Comparison of ENCODE assay signal across 1 cellular context in the genomic region with DNA sequence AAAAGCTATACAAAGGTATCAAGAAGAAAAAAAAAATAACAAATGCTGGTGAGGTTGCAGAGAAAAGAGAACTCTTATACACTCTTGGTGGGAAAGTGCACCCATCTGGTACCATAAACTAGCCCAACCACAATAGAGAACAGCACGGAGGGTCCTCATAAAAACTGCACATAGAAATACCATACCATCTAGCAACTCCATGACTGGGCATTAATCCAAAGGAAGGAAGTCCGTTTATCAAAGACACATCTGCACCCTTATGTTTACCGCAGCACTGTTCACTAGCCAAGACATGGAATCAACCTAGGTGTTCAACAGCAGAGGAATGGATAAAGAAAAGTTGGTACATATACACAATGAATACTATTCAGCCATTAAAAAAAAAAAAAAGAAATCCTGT.
A peak's percentile ranks its signal among the peaks of the same experiment; 100 is the strongest.
TF ChIP-seq lines count a peak whose summit lies in the region.

No MANE protein-coding gene starts in this region.

TF ChIP-seq in K562, 482 proteins besides CTCF, POLR2A, EP300 and RAD21 (continued from another document and continues in another):
- TF ChIP-seq, protein P1, sequence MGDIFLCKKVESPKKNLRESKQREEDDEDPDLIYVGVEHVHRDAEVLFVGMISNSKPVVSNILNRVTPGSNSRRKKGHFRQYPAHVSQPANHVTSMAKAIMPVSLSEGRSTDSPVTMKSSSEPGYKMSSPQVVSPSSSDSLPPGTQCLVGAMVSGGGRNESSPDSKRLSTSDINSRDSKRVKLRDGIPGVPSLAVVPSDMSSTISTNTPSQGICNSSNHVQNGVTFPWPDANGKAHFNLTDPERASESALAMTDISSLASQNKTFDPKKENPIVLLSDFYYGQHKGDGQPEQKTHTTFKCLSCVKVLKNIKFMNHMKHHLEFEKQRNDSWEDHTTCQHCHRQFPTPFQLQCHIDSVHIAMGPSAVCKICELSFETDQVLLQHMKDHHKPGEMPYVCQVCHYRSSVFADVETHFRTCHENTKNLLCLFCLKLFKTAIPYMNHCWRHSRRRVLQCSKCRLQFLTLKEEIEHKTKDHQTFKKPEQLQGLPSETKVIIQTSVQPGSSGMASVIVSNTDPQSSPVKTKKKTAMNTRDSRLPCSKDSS (IDR thresholded peaks at IDR 0.05; ENCODE audit: low read depth, partially characterized antibody), result no peak
- no peak for TF ChIP-seq SP2 (IDR thresholded peaks at IDR 0.05; ENCODE audit: extremely low read depth, low read depth, low read length, poor library complexity, severe bottlenecking)
- TF ChIP-seq TAF15 (IDR thresholded peaks at IDR 0.05; ENCODE audit: low read depth, low read length), result no peak
- no peak for TF ChIP-seq ZBTB17 (CRISPR knock-in tag; IDR thresholded peaks at IDR 0.05)
- no peak for TF ChIP-seq KLF10 (CRISPR knock-in tag; IDR thresholded peaks at IDR 0.05)
- TF ChIP-seq HNRNPK (IDR thresholded peaks at IDR 0.05; ENCODE audit: low read depth, low read length, poor library complexity, severe bottlenecking), result no peak
- TF ChIP-seq ZNF232 (CRISPR knock-in tag; IDR thresholded peaks at IDR 0.05), result no peak
- no peak for TF ChIP-seq TCF7L2 (IDR thresholded peaks at IDR 0.05; ENCODE audit: low read depth, low read length)
- TF ChIP-seq, protein P2, sequence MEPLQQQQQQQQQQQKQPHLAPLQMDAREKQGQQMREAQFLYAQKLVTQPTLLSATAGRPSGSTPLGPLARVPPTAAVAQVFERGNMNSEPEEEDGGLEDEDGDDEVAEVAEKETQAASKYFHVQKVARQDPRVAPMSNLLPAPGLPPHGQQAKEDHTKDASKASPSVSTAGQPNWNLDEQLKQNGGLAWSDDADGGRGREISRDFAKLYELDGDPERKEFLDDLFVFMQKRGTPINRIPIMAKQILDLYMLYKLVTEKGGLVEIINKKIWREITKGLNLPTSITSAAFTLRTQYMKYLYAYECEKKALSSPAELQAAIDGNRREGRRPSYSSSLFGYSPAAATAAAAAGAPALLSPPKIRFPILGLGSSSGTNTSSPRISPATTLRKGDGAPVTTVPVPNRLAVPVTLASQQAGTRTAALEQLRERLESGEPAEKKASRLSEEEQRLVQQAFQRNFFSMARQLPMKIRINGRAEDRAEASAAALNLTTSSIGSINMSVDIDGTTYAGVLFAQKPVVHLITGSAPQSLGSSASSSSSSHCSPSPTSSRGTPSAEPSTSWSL (CRISPR knock-in tag; IDR thresholded peaks at IDR 0.05; ENCODE audit: borderline replicate concordance), result no peak
- TF ChIP-seq KLF6 (CRISPR knock-in tag; IDR thresholded peaks at IDR 0.05; ENCODE audit: borderline replicate concordance), result no peak
- no peak for TF ChIP-seq TBP (optimal IDR thresholded peaks at IDR 0.05; ENCODE audit: low read depth, low read length)
- TF ChIP-seq ZBED1 (IDR thresholded peaks at IDR 0.05), result no peak
- no peak for TF ChIP-seq CXXC5 (CRISPR knock-in tag; IDR thresholded peaks at IDR 0.05)
- no peak for TF ChIP-seq PBX2 (CRISPR knock-in tag; IDR thresholded peaks at IDR 0.05; ENCODE audit: low read depth)
- no peak for TF ChIP-seq PBX2 (tag; conservative IDR thresholded peaks at IDR 0.05; ENCODE audit: low read depth)
- no peak for TF ChIP-seq ZNF175 (CRISPR knock-in tag; IDR thresholded peaks at IDR 0.05; ENCODE audit: low read depth)
- TF ChIP-seq ESRRB (CRISPR knock-in tag; IDR thresholded peaks at IDR 0.05; ENCODE audit: borderline replicate concordance), result no peak
- TF ChIP-seq FOXK1 (CRISPR knock-in tag; IDR thresholded peaks at IDR 0.05; ENCODE audit: borderline replicate concordance), result no peak
- TF ChIP-seq SOX6 (IDR thresholded peaks at IDR 0.05), result no peak
- no peak for TF ChIP-seq SIRT6 (IDR thresholded peaks at IDR 0.05; ENCODE audit: low read depth, low read length)
- no peak for TF ChIP-seq KDM5B (IDR thresholded peaks at IDR 0.05; ENCODE audit: insufficient replicate concordance, low read depth, low read length)
- no peak for TF ChIP-seq KAT7 (CRISPR knock-in tag; IDR thresholded peaks at IDR 0.05; ENCODE audit: borderline replicate concordance)
- peak; percentile 40; the same call in 1 of the 2 replicates for TF ChIP-seq EZH2 (IDR thresholded peaks at IDR 0.05; ENCODE audit: borderline replicate concordance, low read depth, low read length)
- TF ChIP-seq COPS2 (conservative IDR thresholded peaks at IDR 0.05), result no peak
- TF ChIP-seq C11orf30 (IDR thresholded peaks at IDR 0.05; ENCODE audit: low read depth), result no peak; the same call in 1 of the 2 replicates
- no peak for TF ChIP-seq NCOA4 (IDR thresholded peaks at IDR 0.05; ENCODE audit: partially characterized antibody)
- TF ChIP-seq CHCHD3 (CRISPR knock-in tag; IDR thresholded peaks at IDR 0.05), result no peak
- TF ChIP-seq E4F1 (CRISPR knock-in tag; IDR thresholded peaks at IDR 0.05; ENCODE audit: borderline replicate concordance), result no peak
- TF ChIP-seq, protein P3, sequence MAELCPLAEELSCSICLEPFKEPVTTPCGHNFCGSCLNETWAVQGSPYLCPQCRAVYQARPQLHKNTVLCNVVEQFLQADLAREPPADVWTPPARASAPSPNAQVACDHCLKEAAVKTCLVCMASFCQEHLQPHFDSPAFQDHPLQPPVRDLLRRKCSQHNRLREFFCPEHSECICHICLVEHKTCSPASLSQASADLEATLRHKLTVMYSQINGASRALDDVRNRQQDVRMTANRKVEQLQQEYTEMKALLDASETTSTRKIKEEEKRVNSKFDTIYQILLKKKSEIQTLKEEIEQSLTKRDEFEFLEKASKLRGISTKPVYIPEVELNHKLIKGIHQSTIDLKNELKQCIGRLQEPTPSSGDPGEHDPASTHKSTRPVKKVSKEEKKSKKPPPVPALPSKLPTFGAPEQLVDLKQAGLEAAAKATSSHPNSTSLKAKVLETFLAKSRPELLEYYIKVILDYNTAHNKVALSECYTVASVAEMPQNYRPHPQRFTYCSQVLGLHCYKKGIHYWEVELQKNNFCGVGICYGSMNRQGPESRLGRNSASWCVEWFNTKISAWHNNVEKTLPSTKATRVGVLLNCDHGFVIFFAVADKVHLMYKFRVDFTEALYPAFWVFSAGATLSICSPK (IDR thresholded peaks at IDR 0.05; ENCODE audit: borderline replicate concordance), result no peak
- no peak for TF ChIP-seq KLF13 (tag; IDR thresholded peaks at IDR 0.05; ENCODE audit: borderline replicate concordance, low read depth)
- TF ChIP-seq, protein P4, sequence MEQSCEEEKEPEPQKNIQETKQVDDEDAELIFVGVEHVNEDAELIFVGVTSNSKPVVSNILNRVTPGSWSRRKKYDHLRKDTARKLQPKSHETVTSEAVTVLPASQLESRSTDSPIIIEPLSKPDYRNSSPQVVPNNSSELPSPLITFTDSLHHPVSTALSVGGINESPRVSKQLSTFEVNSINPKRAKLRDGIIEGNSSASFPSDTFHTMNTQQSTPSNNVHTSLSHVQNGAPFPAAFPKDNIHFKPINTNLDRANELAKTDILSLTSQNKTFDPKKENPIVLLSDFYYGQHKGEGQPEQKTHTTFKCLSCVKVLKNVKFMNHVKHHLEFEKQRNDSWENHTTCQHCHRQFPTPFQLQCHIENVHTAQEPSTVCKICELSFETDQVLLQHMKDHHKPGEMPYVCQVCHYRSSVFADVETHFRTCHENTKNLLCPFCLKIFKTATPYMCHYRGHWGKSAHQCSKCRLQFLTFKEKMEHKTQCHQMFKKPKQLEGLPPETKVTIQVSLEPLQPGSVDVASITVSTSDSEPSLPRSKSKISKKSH (CRISPR knock-in tag; IDR thresholded peaks at IDR 0.05), result no peak
- TF ChIP-seq, protein P5, sequence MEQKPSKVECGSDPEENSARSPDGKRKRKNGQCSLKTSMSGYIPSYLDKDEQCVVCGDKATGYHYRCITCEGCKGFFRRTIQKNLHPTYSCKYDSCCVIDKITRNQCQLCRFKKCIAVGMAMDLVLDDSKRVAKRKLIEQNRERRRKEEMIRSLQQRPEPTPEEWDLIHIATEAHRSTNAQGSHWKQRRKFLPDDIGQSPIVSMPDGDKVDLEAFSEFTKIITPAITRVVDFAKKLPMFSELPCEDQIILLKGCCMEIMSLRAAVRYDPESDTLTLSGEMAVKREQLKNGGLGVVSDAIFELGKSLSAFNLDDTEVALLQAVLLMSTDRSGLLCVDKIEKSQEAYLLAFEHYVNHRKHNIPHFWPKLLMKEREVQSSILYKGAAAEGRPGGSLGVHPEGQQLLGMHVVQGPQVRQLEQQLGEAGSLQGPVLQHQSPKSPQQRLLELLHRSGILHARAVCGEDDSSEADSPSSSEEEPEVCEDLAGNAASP (IDR thresholded peaks at IDR 0.05), result no peak
- TF ChIP-seq YY1 (IDR thresholded peaks at IDR 0.05; ENCODE audit: borderline replicate concordance in 1 of 3, control insufficient read depth in 1 of 3, extremely low read depth in 1 of 3, insufficient read depth in 3 of 3, insufficient read length in 1 of 3, insufficient replicate concordance in 2 of 3, low read depth in 1 of 3, low read length in 2 of 3), result no peak
- TF ChIP-seq ETV6 (IDR thresholded peaks at IDR 0.05; ENCODE audit: borderline replicate concordance in 1 of 2, low read depth in 2 of 2, low read length in 1 of 2), result no peak
- TF ChIP-seq ETV6 (CRISPR knock-in tag; IDR thresholded peaks at IDR 0.05; ENCODE audit: borderline replicate concordance), result no peak
- TF ChIP-seq ZNF766 (CRISPR knock-in tag; conservative IDR thresholded peaks at IDR 0.05), result no peak
- no peak for TF ChIP-seq NUFIP1 (IDR thresholded peaks at IDR 0.05; ENCODE audit: partially characterized antibody)
- 0 out of 2 replicates have a peak, but pooled peaks have one; percentile 59 for TF ChIP-seq CAMTA2 (CRISPR knock-in tag; conservative IDR thresholded peaks at IDR 0.05)
- no peak for TF ChIP-seq CCNT2 (IDR thresholded peaks at IDR 0.05; ENCODE audit: borderline replicate concordance, extremely low read depth, insufficient read length, low read depth, low read length)
- no peak for TF ChIP-seq GABPB1 (CRISPR knock-in tag; IDR thresholded peaks at IDR 0.05)
- no peak for TF ChIP-seq ADNP (tag; IDR thresholded peaks at IDR 0.05)
- TF ChIP-seq ELF2 (CRISPR knock-in tag; IDR thresholded peaks at IDR 0.05), result 0 out of 2 replicates have a peak, but pooled peaks have one; percentile 58
- peak; percentile 80 for TF ChIP-seq MAFG (tag; conservative IDR thresholded peaks at IDR 0.05)
- TF ChIP-seq MEF2A (IDR thresholded peaks at IDR 0.05; ENCODE audit: control insufficient read depth, low read depth, low read length), result no peak
- peak; percentile 46; the same call in 1 of the 2 replicates for TF ChIP-seq MAFK (IDR thresholded peaks at IDR 0.05; ENCODE audit: low read length)
- TF ChIP-seq, protein P6, sequence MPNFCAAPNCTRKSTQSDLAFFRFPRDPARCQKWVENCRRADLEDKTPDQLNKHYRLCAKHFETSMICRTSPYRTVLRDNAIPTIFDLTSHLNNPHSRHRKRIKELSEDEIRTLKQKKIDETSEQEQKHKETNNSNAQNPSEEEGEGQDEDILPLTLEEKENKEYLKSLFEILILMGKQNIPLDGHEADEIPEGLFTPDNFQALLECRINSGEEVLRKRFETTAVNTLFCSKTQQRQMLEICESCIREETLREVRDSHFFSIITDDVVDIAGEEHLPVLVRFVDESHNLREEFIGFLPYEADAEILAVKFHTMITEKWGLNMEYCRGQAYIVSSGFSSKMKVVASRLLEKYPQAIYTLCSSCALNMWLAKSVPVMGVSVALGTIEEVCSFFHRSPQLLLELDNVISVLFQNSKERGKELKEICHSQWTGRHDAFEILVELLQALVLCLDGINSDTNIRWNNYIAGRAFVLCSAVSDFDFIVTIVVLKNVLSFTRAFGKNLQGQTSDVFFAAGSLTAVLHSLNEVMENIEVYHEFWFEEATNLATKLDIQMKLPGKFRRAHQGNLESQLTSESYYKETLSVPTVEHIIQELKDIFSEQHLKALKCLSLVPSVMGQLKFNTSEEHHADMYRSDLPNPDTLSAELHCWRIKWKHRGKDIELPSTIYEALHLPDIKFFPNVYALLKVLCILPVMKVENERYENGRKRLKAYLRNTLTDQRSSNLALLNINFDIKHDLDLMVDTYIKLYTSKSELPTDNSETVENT (CRISPR knock-in tag; IDR thresholded peaks at IDR 0.05), result no peak
- TF ChIP-seq HNRNPLL (IDR thresholded peaks at IDR 0.05; ENCODE audit: low read depth, low read length, poor library complexity, severe bottlenecking), result no peak
- no peak for TF ChIP-seq KDM2B (CRISPR knock-in tag; IDR thresholded peaks at IDR 0.05)
- TF ChIP-seq FOXJ2 (tag; IDR thresholded peaks at IDR 0.05), result no peak
- no peak for TF ChIP-seq SNRNP70 (optimal IDR thresholded peaks at IDR 0.05; ENCODE audit: low read depth, low read length)
- TF ChIP-seq CREBBP (IDR thresholded peaks at IDR 0.05; ENCODE audit: low read depth, low read length), result no peak
- TF ChIP-seq SMARCA5 (IDR thresholded peaks at IDR 0.05), result no peak
- TF ChIP-seq ZNF316 (IDR thresholded peaks at IDR 0.05), result peak; percentile 53
- TF ChIP-seq SPI1 (IDR thresholded peaks at IDR 0.05; ENCODE audit: borderline replicate concordance, low read depth, low read length), result peak; percentile 59; the same call in 1 of the 2 replicates
- TF ChIP-seq GATA2 (CRISPR knock-in tag; IDR thresholded peaks at IDR 0.05), result 0 out of 2 replicates have a peak, but pooled peaks have one; percentile 22
